ENCODE assay signal across 11 cellular contexts in the genomic region with DNA sequence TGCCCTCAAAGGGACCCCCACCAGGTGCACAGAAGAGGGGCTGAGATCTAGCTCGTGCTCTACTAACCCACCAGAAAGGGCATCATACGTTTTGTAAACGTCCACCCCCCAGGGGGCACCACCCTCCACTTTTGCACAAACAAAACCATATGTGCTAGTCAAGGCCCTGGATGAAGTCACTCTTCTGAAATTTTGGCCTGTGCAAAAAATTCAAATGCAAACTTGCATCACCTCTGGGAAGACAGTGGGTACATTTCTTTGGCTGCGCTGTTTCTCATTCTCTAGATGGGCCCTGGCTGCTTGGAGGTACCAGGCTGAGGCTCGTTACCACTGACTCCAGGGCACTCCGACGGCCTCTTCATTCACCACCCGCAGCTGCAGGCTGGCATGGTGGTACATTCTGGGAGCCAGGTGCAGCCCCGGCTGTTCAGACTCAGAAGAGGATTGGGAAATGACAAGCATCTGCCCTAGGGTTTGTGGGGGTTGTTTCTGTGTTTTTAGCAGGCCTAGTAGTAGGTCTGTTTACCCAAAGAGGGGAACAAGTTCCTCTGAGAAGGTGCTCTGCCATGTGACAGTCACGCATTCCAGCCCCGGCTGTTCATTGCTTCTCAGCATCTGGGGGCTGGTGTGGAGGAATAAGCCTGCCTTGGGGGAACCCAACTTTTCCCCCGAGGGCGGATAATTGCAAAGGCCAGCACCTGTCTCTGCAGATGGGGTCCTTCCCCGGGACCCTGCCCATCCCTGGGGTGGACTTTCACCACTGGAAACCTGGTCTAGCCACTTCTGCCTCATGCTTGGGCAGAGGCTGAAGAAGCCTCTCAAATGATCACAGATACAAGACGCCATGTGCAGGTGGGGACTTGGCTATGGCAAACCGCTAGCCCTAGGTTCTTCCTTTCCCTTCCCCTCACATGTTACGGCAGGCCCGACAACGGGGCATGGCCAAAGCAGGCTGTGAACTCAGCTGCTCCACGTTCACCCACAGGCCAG.
DNase-seq lines count a peak whose midpoint lies in the region; ATAC-seq, FAIRE-seq and TF ChIP-seq lines count a peak whose summit lies in the region.
"Had no signal": no experiment of that assay in that cellular context is flagged by ENCODE, and none has a peak within 500 bp of the region (broad histone marks: within the 10 kb centered on the region; RNA-seq: fewer than 3 reads in every experiment).

No MANE protein-coding gene starts in this region.

- no peaks in the 10 kb centered on the region for H3K27me3 ChIP-seq in dorsolateral prefrontal cortex
- H3K27me3 ChIP-seq in osteoblast (ENCODE audit: insufficient read depth, low read length): no peaks in the 10 kb centered on the region
- H3K27me3 ChIP-seq in left lung: no peaks in the 10 kb centered on the region

- H3K4me2 ChIP-seq in osteoblast (ENCODE audit: insufficient read depth, low read length): peak overlapping the region; percentile 74

- peak; percentile 87 for DNase-seq in DMS 273 treated with DMSO at 0.1 percent for 48 hours (lab: John Stamatoyannopoulos, UW)
- DNase-seq in NCI-H226: peak; percentile 77
- no peak for DNase-seq in dorsolateral prefrontal cortex
- peak; percentile 91 for DNase-seq in osteoblast (ENCODE audit: insufficient read length, low spot score, missing footprints)
- DNase-seq in kidney: no peak
- no peak for DNase-seq in NCI-H2227 (lab: John Stamatoyannopoulos, UW; ENCODE audit: unreplicated experiment)
- DNase-seq in germinal center (ENCODE audit: low spot score): no peak
- DNase-seq in left lung: no peak
- DNase-seq: DMS153, T-helper 2 cell had no signal

- H3K79me2 ChIP-seq in osteoblast (ENCODE audit: insufficient read depth, low read length): no peaks in the 10 kb centered on the region

- H2AFZ ChIP-seq in osteoblast (ENCODE audit: low read length): peak overlapping the region; percentile 45

- no peak for ATAC-seq in left lung
- ATAC-seq: sciatic nerve had no signal

- H4K20me1 ChIP-seq in osteoblast (ENCODE audit: insufficient read depth, low read length): no peaks in the 10 kb centered on the region

- H3K4me1 ChIP-seq in osteoblast (ENCODE audit: insufficient read depth, low read length): peaks cover 23% of the 10 kb centered on the region
- H3K4me1 ChIP-seq in kidney (ENCODE audit: control insufficient read depth in 1 of 2, insufficient read depth in 1 of 2, low read depth in 1 of 2, low read length in 2 of 2): peaks cover 4 to 5% of the 10 kb centered on the region in 2 donors
- H3K4me1 ChIP-seq in left lung: no peaks in the 10 kb centered on the region

- no peak for FAIRE-seq in kidney (lab: Jason Lieb, UNC)

- H3K9ac ChIP-seq in kidney (ENCODE audit: low read length in 2 of 2): no peak overlapping the region

- TF ChIP-seq CTCF in dorsolateral prefrontal cortex (IDR thresholded peaks at IDR 0.05 in 54 of 56, conservative IDR thresholded peaks at IDR 0.05 in 2 of 56; ENCODE audit: low read depth in 1 of 56, partially characterized antibody in 56 of 56) (peak in 5 of 56 donors; percentile 6 to 23 (median 11)), osteoblast (IDR thresholded peaks at IDR 0.05; ENCODE audit: extremely low read depth, low read depth, low read length) (peak; percentile 31), kidney (IDR thresholded peaks at IDR 0.05; ENCODE audit: borderline replicate concordance, extremely low read depth, insufficient read depth) (no peak), left lung (IDR thresholded peaks at IDR 0.05) (no peak)

- no peaks in the 10 kb centered on the region for H3K9me3 ChIP-seq in osteoblast (ENCODE audit: low read depth, low read length)
- no peaks in the 10 kb centered on the region for H3K9me3 ChIP-seq in kidney (ENCODE audit: control insufficient read depth in 1 of 2, low read length in 2 of 2)
- H3K9me3 ChIP-seq in left lung: peaks cover 0 to 10% of the 10 kb centered on the region in 2 donors

- H3K4me3 ChIP-seq in dorsolateral prefrontal cortex: no peak overlapping the region
- peak overlapping the region; percentile 45 for H3K4me3 ChIP-seq in osteoblast (ENCODE audit: insufficient read depth, low read length)
- no peak overlapping the region for H3K4me3 ChIP-seq in kidney (ENCODE audit: low read length in 2 of 2)
- no peak overlapping the region for H3K4me3 ChIP-seq in left lung

- no peaks in the 10 kb centered on the region for H3K36me3 ChIP-seq in osteoblast (ENCODE audit: insufficient read depth, low read length)
- no peaks in the 10 kb centered on the region for H3K36me3 ChIP-seq in kidney (ENCODE audit: control insufficient read depth in 1 of 2, insufficient read depth in 2 of 2, low read length in 2 of 2)
- H3K36me3 ChIP-seq in left lung: no peaks in the 10 kb centered on the region

- H3K27ac ChIP-seq in dorsolateral prefrontal cortex: peak overlapping the region in 30 of 59 donors; percentile 3 to 70 (median 28)
- H3K27ac ChIP-seq in osteoblast (ENCODE audit: low read depth, low read length): peak overlapping the region; percentile 85
- peak overlapping the region in 1 of 2 donors; percentile 63 for H3K27ac ChIP-seq in kidney (ENCODE audit: low read depth in 2 of 2, low read length in 2 of 2)
- H3K27ac ChIP-seq in left lung: no peak overlapping the region

- intact Hi-C loops in dorsolateral prefrontal cortex (cut with DNase I) (no loop called here), kidney (cut with DNase I) (no loop called here), left lung (cut with DNase I) (no loop called here)

Comparison
In these comparisons a context has a peak if more than half of its experiments do, and no peak if none do; other contexts are left out.
1. DNase-seq: peak in DMS 273 treated with DMSO at 0.1 percent for 48 hours (single experiment), NCI-H226 (single experiment) and osteoblast (single experiment); none in dorsolateral prefrontal cortex (0 of 10), kidney (single experiment), NCI-H2227 (single experiment), germinal center (single experiment) and left lung (0 of 2).
2. H3K27ac ChIP-seq: peak in dorsolateral prefrontal cortex (30 of 59) and osteoblast (single experiment); none in left lung (0 of 2).